ENCODE assay signal across 8 cellular contexts in the genomic region with DNA sequence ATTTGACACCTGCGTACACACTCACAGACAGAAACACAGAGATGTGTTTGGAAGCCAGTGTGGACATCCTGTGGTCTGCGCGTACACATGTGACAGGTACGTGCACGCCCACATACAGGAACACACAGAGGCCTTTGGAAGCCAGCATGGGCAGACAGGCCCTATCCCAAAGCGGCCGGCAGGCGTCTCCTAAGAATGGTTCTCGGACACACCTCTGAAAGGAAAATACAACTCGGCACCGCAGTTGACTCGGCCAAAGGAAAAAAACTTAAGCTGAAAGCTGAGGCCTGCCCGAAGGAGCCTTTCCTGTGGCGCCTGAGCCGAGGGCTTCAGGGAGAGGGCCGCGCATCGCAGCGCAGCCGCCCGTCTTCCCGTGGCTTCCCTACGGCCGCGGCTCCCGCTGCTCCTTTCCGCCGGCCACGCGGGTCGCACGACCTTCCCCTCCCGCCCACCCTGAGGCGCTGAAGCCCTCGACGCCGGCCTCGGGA. TPM values are rescaled to one million over a fixed set of nuclear protein-coding genes. Genes with fewer than 3 reads are reported as not detected.
A peak's percentile ranks its signal among the peaks of the same experiment; 100 is the strongest.
DNase-seq lines count a peak whose midpoint lies in the region; ATAC-seq and TF ChIP-seq lines count a peak whose summit lies in the region.

No MANE protein-coding gene starts in this region.

- CTCF ChIA-PET in RWPE1 (lab: Yijun Ruan, JAX), result interaction anchor here (2.1 kb wide), 1 partner anchor 145 kb away, joined by 5 read pairs; no protein-coding TSS in a partner anchor

- no peaks in the 10 kb centered on the region for H3K9me3 Mint-ChIP-seq in glutamatergic neuron (ENCODE audit: unreplicated experiment)

- H3K27ac ChIP-seq in BLaER1 (peak overlapping the region; percentile 81; the same call in 1 of the 2 replicates), RWPE1 (peak overlapping the region; percentile 81), ovary (no peak overlapping the region), uterus (peak overlapping the region in 1 of 2 donors; percentile 51)

- no peak for TF ChIP-seq EP300 in ovary (IDR thresholded peaks at IDR 0.05)

- peak overlapping the region; percentile 99 for H3K4me3 ChIP-seq in BLaER1
- peak overlapping the region; percentile 96 for H3K4me3 ChIP-seq in ovary
- H3K4me3 ChIP-seq in uterus, result peak overlapping the region; percentile 86 to 100

- H3K9me3 ChIP-seq in BLaER1 (no peaks in the 10 kb centered on the region), ovary (no peaks in the 10 kb centered on the region), uterus (no peaks in the 10 kb centered on the region)

- H3K4me3 Mint-ChIP-seq in glutamatergic neuron (ENCODE audit: unreplicated experiment), result peak overlapping the region; percentile 17

- H3K4me1 ChIP-seq in BLaER1 (peaks cover 29% of the 10 kb centered on the region), ovary (ENCODE audit: insufficient read depth) (peaks cover 5% of the 10 kb centered on the region), uterus (peaks cover 0 to 10% of the 10 kb centered on the region in 2 donors)

- H3K9ac ChIP-seq in BLaER1, result peak overlapping the region; percentile 91

- H3K36me3 Mint-ChIP-seq in glutamatergic neuron (ENCODE audit: unreplicated experiment), result no peaks in the 10 kb centered on the region

- POLR2A ChIA-PET in RWPE1 (lab: Yijun Ruan, JAX; ENCODE audit: low non-redundant PET), result no interaction called here

- H3K27me3 Mint-ChIP-seq in glutamatergic neuron (ENCODE audit: unreplicated experiment), result no peaks in the 10 kb centered on the region

- no peak overlapping the region for H3K27ac Mint-ChIP-seq in glutamatergic neuron (ENCODE audit: unreplicated experiment)

- TF ChIP-seq CTCF in RWPE1 (conservative IDR thresholded peaks at IDR 0.05; ENCODE audit: low read depth) (peak; percentile 25; the same call in 1 of the 2 replicates), glutamatergic neuron (IDR thresholded peaks at IDR 0.05; ENCODE audit: partially characterized antibody, unreplicated experiment) (peak; percentile 34), ovary (IDR thresholded peaks at IDR 0.05) (no peak), uterus (IDR thresholded peaks at IDR 0.05) (peak in 2 of 4 experiments; percentile 25 to 46)

- H3K4me2 ChIP-seq in BLaER1, result peak overlapping the region; percentile 97

- peaks cover 61% of the 10 kb centered on the region for H3K36me3 ChIP-seq in BLaER1
- H3K36me3 ChIP-seq in ovary, result no peaks in the 10 kb centered on the region
- H3K36me3 ChIP-seq in uterus, result no peaks in the 10 kb centered on the region

- 0 to 6% (median 2%) methylated on average over 24 to 38 of the region's 38 CpGs for WGBS in ovary, 3 donors

- H4K20me1 ChIP-seq in BLaER1, result peaks cover 37% of the 10 kb centered on the region

- intact Hi-C loops in ovary (cut with DNase I) (loop anchor here in 2 of 4 donors (5.0 kb wide), 1 partner anchor 144 kb away; no protein-coding TSS in a partner anchor), uterus (cut with DNase I; ENCODE audit: low total_unique reads) (no loop called here)

- peak; percentile 21 for ATAC-seq in GM19035 (IDR thresholded peaks at IDR 0.05; ENCODE audit: unreplicated experiment)

- no peaks in the 10 kb centered on the region for H3K4me1 Mint-ChIP-seq in glutamatergic neuron (ENCODE audit: low read depth, unreplicated experiment)

- TF ChIP-seq POLR2A in ovary (IDR thresholded peaks at IDR 0.05) (no peak), uterus (IDR thresholded peaks at IDR 0.05) (no peak)

- DNase-seq in HS-27A (ENCODE audit: low read depth) (peak; percentile 47), RWPE1 (ENCODE audit: low spot score) (peak; percentile 65), activated gamma-delta T cell treated with Interleukin-2 at 50 U/mL for 16 hours (peak; percentile 29), glutamatergic neuron (peak; percentile 64), ovary (peak; percentile 27 to 78 (median 54)), uterus (peak; percentile 25 to 30)

- no peaks in the 10 kb centered on the region for H3K27me3 ChIP-seq in BLaER1
- H3K27me3 ChIP-seq in ovary, result no peaks in the 10 kb centered on the region
- H3K27me3 ChIP-seq in uterus, result no peaks in the 10 kb centered on the region

RNA-seq across cellular contexts. Expression of a gene that starts 1.4 kb away (rescaled TPM):
- 12.1 TPM for total RNA-seq in glutamatergic neuron (ENCODE audit: unreplicated experiment)
- total RNA-seq in ovary, result 10 to 100 TPM; 12.3 to 39.5 (median 15.4) TPM
- polyA plus RNA-seq in ovary, result 10 to 100 TPM in 1 of 2 donors, 1 to 10 TPM in 1; 7.5 to 13.7 TPM
- total RNA-seq in uterus, result 10 to 100 TPM in 3 of 4 donors, 1 to 10 TPM in 1; 8.5 to 59.7 (median 37.2) TPM

RNA-seq across cellular contexts. Expression of a gene that starts 41.5 kb away (rescaled TPM):
- total RNA-seq in glutamatergic neuron (ENCODE audit: unreplicated experiment) (2.2 TPM), ovary (100 to 1,000 TPM in 1 of 7 donors, 10 to 100 TPM in 6; 34.8 to 211 (median 56.0) TPM), uterus (100 to 1,000 TPM in 1 of 4 donors, 10 to 100 TPM in 3; 22.0 to 184 (median 30.3) TPM)
- 10 to 100 TPM; 42.2 to 79.7 TPM for polyA plus RNA-seq in ovary

Comparison
In these comparisons a context has a peak if more than half of its experiments do, and no peak if none do; other contexts are left out.
1. H3K27ac ChIP-seq: peak in BLaER1 (single experiment) and RWPE1 (single experiment); none in ovary (0 of 2).
2. CTCF ChIP-seq: peak in RWPE1 (single experiment) and glutamatergic neuron (single experiment); none in ovary (0 of 3).
3. Peak in every context shown above with its lines, with median percentiles within 50 percentile points of each other: H3K4me3 ChIP-seq and DNase-seq.